ENCODE assay signal across 1 cellular context in genomic region chr3:167228135-167228534, GRCh38.
TF ChIP-seq lines count a peak whose summit lies in the region.

No MANE protein-coding gene starts in this region.

TF ChIP-seq in IMR-90, 13 proteins besides CTCF, POLR2A, EP300 and RAD21 (continued from another document):
- TF ChIP-seq FOS (IDR thresholded peaks at IDR 0.05; ENCODE audit: low read depth, low read length) (no peak), CHD1 (IDR thresholded peaks at IDR 0.05; ENCODE audit: low read depth, low read length) (no peak), ELK1 (IDR thresholded peaks at IDR 0.05; ENCODE audit: borderline replicate concordance, low read depth, low read length) (no peak), RCOR1 (IDR thresholded peaks at IDR 0.05; ENCODE audit: insufficient replicate concordance, low read length) (no peak), CEBPB (IDR thresholded peaks at IDR 0.05; ENCODE audit: low read depth, low read length) (no peak), MAFK (IDR thresholded peaks at IDR 0.05; ENCODE audit: low read depth, low read length) (no peak), SMC3 (IDR thresholded peaks at IDR 0.05; ENCODE audit: low read depth, low read length) (no peak), BHLHE40 (IDR thresholded peaks at IDR 0.05; ENCODE audit: low read depth, low read length) (no peak)
